In genomic region chr14:103055693-103056092, GRCh38 we compare ENCODE assay signal across 8 cellular contexts. TPM values are rescaled to one million over a fixed set of nuclear protein-coding genes. Genes with fewer than 3 reads are reported as not detected.
DNase-seq lines count a peak whose midpoint lies in the region; ATAC-seq and TF ChIP-seq lines count a peak whose summit lies in the region.

No MANE protein-coding gene starts in this region.

- peak overlapping the region; percentile 96 for H3K4me3 Mint-ChIP-seq in endothelial cell (ENCODE audit: unreplicated experiment)
- H3K4me3 Mint-ChIP-seq in neural crest cell, result peak overlapping the region; percentile 88

- H3K27me3 ChIP-seq in BLaER1 (peaks cover 37% of the 10 kb centered on the region), PC-3 (ENCODE audit: low read length) (no peaks in the 10 kb centered on the region)

- no peaks in the 10 kb centered on the region for H3K9me2 ChIP-seq in PC-3 (replicated peaks; ENCODE audit: low read length)

- CTCF ChIA-PET in PC-3 (lab: Charles Lee), result no interaction called here

- H3K27ac ChIP-seq in BLaER1, result no peak overlapping the region
- peak overlapping the region; percentile 45 for H3K27ac ChIP-seq in PC-3 (ENCODE audit: low read length)

- TF ChIP-seq CTCF in PC-3 (conservative IDR thresholded peaks at IDR 0.05; ENCODE audit: low read depth, low read length), result no peak
- no peak for TF ChIP-seq CTCF in endothelial cell (IDR thresholded peaks at IDR 0.05; ENCODE audit: unreplicated experiment)
- no peak for TF ChIP-seq CTCF in neural crest cell (conservative IDR thresholded peaks at IDR 0.05)

- H3K4me1 ChIP-seq in BLaER1 (peaks cover 15% of the 10 kb centered on the region), PC-3 (ENCODE audit: insufficient read depth, low read length) (peaks cover 20% of the 10 kb centered on the region; the same call in 1 of the 2 replicates)

- H3K36me3 Mint-ChIP-seq in endothelial cell (ENCODE audit: low read depth, unreplicated experiment) (peaks cover 15% of the 10 kb centered on the region), neural crest cell (ENCODE audit: low read depth) (no peaks in the 10 kb centered on the region)

- POLR2A ChIA-PET in PC-3 (lab: Charles Lee; ENCODE audit: unreplicated experiment), result no interaction called here

- H2AFZ ChIP-seq in PC-3 (ENCODE audit: low read length), result 0 out of 2 replicates have a peak overlapping the region, but pooled peaks have one; percentile 17

- H3K79me2 ChIP-seq in PC-3 (ENCODE audit: low read length), result peaks cover 83% of the 10 kb centered on the region

- H3K9ac ChIP-seq in BLaER1 (no peak overlapping the region), PC-3 (ENCODE audit: low read length) (peak overlapping the region; percentile 85)

- peak overlapping the region; percentile 55 for H3K4me2 ChIP-seq in BLaER1
- peak overlapping the region; percentile 98 for H3K4me2 ChIP-seq in PC-3 (ENCODE audit: low read length)

- intact Hi-C loops in PC-3 (cut with micrococcal nuclease), result loop anchor here (2.0 kb wide), 1 partner anchor 25 kb away; no protein-coding TSS in a partner anchor

- H3K27me3 Mint-ChIP-seq in endothelial cell (ENCODE audit: unreplicated experiment), result peaks cover 7% of the 10 kb centered on the region
- H3K27me3 Mint-ChIP-seq in neural crest cell (ENCODE audit: low read depth), result no peaks in the 10 kb centered on the region

- H3K4me1 Mint-ChIP-seq in endothelial cell (ENCODE audit: unreplicated experiment) (peaks cover 37% of the 10 kb centered on the region), neural crest cell (peaks cover 36% of the 10 kb centered on the region)

- H3K9me3 ChIP-seq in BLaER1 (peaks cover 4% of the 10 kb centered on the region; the same call in 1 of the 2 replicates), PC-3 (ENCODE audit: low read length) (no peaks in the 10 kb centered on the region)

- H3K36me3 ChIP-seq in BLaER1 (no peaks in the 10 kb centered on the region), PC-3 (ENCODE audit: low read depth, low read length) (no peaks in the 10 kb centered on the region)

- H3K9me3 Mint-ChIP-seq in endothelial cell (ENCODE audit: unreplicated experiment), result no peaks in the 10 kb centered on the region
- H3K9me3 Mint-ChIP-seq in neural crest cell, result no peaks in the 10 kb centered on the region

- H4K20me1 ChIP-seq in BLaER1, result 0 out of 2 replicates have a peak, but pooled peaks cover 9% of the 10 kb centered on the region
- H4K20me1 ChIP-seq in PC-3 (ENCODE audit: low read length), result peaks cover 26% of the 10 kb centered on the region

- no peak for DNase-seq in PC-3
- DNase-seq in endothelial cell (ENCODE audit: low spot score), result no peak
- no peak for DNase-seq in neural crest cell (ENCODE audit: low read depth, low spot score)
- DNase-seq in globus pallidus (ENCODE audit: low spot score), result no peak

- ATAC-seq in PC-3 (no peak), GM19463 (IDR thresholded peaks at IDR 0.05; ENCODE audit: unreplicated experiment) (no peak), HG03432 (IDR thresholded peaks at IDR 0.05; ENCODE audit: unreplicated experiment) (no peak), HG03196 (IDR thresholded peaks at IDR 0.05; ENCODE audit: unreplicated experiment) (no peak)

- H3F3A ChIP-seq in PC-3 (ENCODE audit: low read length, unreplicated experiment), result no peaks in the 10 kb centered on the region

- H3K27ac Mint-ChIP-seq in endothelial cell (ENCODE audit: unreplicated experiment), result peak overlapping the region; percentile 88
- no peak overlapping the region for H3K27ac Mint-ChIP-seq in neural crest cell (ENCODE audit: unreplicated experiment)

- H3K4me3 ChIP-seq in BLaER1, result no peak overlapping the region
- peak overlapping the region; percentile 92 for H3K4me3 ChIP-seq in PC-3 (ENCODE audit: low read length)

- TSS peak; percentile 77 for BruUV-seq in PC-3 (replicated peaks; lab: Mats Ljungman, UMichigan)

RNA-seq across cellular contexts. Expression of gene CDC42BPB, which starts 1.7 kb away (rescaled TPM):
- total RNA-seq in PC-3 (2014; rRNA removed) (73.0 and 89.2 TPM in 2 replicates), endothelial cell (ENCODE audit: unreplicated experiment) (187 TPM), neural crest cell (94.4 and 94.8 TPM in 2 replicates)

RNA-seq across cellular contexts. Expression of gene LBHD2, which starts 28.3 kb away (rescaled TPM):
- total RNA-seq in PC-3 (2014; rRNA removed) (not detected in 2 replicates), endothelial cell (ENCODE audit: unreplicated experiment) (not detected), neural crest cell (not detected in 2 replicates)

RNA-seq across cellular contexts. Expression of gene EXOC3L4, which starts 38.8 kb away (rescaled TPM):
- total RNA-seq in PC-3 (2014; rRNA removed), result 1.4 and 2.0 TPM in 2 replicates
- not detected for total RNA-seq in endothelial cell (ENCODE audit: unreplicated experiment)
- not detected in 2 replicates for total RNA-seq in neural crest cell
